Comparison of ENCODE assay signal across 11 cellular contexts in the genomic region with DNA sequence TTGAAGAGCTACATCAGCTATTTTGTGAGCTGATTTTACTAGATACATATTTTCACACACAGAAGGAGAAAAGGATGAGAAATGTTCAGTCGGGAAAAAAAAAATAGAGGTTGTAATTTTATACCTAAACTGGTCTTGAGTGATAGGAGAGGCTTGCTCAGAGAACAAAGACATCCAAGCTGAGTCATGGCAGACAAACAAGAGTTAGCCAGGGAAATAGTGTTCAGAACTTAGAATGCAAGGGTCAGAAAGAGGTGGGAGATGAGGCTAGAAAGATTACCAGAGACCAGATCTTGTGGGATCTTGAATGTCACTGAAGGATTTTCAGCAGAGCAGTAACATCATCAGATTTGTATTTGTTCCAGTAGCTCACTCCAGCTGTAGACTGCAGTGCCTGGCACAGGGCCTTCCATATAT.
A peak's percentile ranks its signal among the peaks of the same experiment; 100 is the strongest.
DNase-seq lines count a peak whose midpoint lies in the region; ATAC-seq, FAIRE-seq and TF ChIP-seq lines count a peak whose summit lies in the region.
"Had no signal": no experiment of that assay in that cellular context is flagged by ENCODE, and none has a peak within 500 bp of the region (broad histone marks: within the 10 kb centered on the region; RNA-seq: fewer than 3 reads in every experiment).

No MANE protein-coding gene starts in this region.

- POLR2A ChIA-PET in HepG2 (lab: Yijun Ruan, JAX), result no interaction called here
- POLR2A ChIA-PET in naive thymus-derived CD8-positive, alpha-beta T cell (lab: Charles Lee), result interaction anchor here (1.1 kb wide), 1 partner anchor 73 kb away, joined by 4 read pairs; no protein-coding TSS in a partner anchor

- TF ChIP-seq POLR2A in HepG2 (IDR thresholded peaks at IDR 0.05; ENCODE audit: insufficient read depth in 1 of 2, low read depth in 2 of 2, low read length in 2 of 2) (no peak), right lobe of liver (IDR thresholded peaks at IDR 0.05) (no peak)

- in situ Hi-C loops in HepG2 (cut with HindIII; ENCODE audit: extremely low pct_ligation_motif_present, low pct_unique_long_range_greater_than_20kb), result no loop called here

- no peak overlapping the region for H3K27ac ChIP-seq in HepG2 (ENCODE audit: extremely low read length, insufficient read depth, low read length)
- H3K27ac ChIP-seq in right lobe of liver, result no peak overlapping the region
- no peak overlapping the region for H3K27ac ChIP-seq in Karpas-422 (ENCODE audit: low read length)
- H3K27ac ChIP-seq: vagina had no signal

- no peak overlapping the region for H3K9ac ChIP-seq in HepG2 (ENCODE audit: insufficient read depth, low read depth, low read length)
- H3K9ac ChIP-seq in Karpas-422 (ENCODE audit: low read length), result no peak overlapping the region

- no peaks in the 10 kb centered on the region for H3K27me3 ChIP-seq in HepG2 (ENCODE audit: control insufficient read depth in 1 of 2, insufficient read depth in 2 of 2, low read length in 2 of 2)
- no peaks in the 10 kb centered on the region for H3K27me3 ChIP-seq in right lobe of liver
- no peaks in the 10 kb centered on the region for H3K27me3 ChIP-seq in Karpas-422 (ENCODE audit: low read length)
- H3K27me3 ChIP-seq: vagina had no signal

- peaks cover 9 to 40% of the 10 kb centered on the region in 2 experiments for H3K36me3 ChIP-seq in HepG2 (replicated peaks in 1 of 2; ENCODE audit: control insufficient read depth in 1 of 2, insufficient read depth in 2 of 2, low read length in 2 of 2)
- peaks cover 0 to 8% (median 0%) of the 10 kb centered on the region in 4 donors for H3K36me3 ChIP-seq in right lobe of liver
- no peaks in the 10 kb centered on the region for H3K36me3 ChIP-seq in Karpas-422 (ENCODE audit: insufficient read depth, low read length)

- TF ChIP-seq CTCF in HepG2 (CRISPR knock-in tag; IDR thresholded peaks at IDR 0.05), result no peak
- TF ChIP-seq CTCF in right lobe of liver (IDR thresholded peaks at IDR 0.05), result no peak
- TF ChIP-seq CTCF in cardiac fibroblast (IDR thresholded peaks at IDR 0.05; ENCODE audit: low read depth, low read length), result no peak

- H2AFZ ChIP-seq in HepG2 (ENCODE audit: low read length), result no peak overlapping the region
- no peak overlapping the region for H2AFZ ChIP-seq in Karpas-422 (ENCODE audit: low read length)

- no peaks in the 10 kb centered on the region for H3K27me3 Mint-ChIP-seq in naive thymus-derived CD8-positive, alpha-beta T cell

- peak overlapping the region in 3 of 10 donors; percentile 49 to 87 (median 53) for H3K27ac Mint-ChIP-seq in naive thymus-derived CD8-positive, alpha-beta T cell

- H3K36me3 Mint-ChIP-seq in naive thymus-derived CD8-positive, alpha-beta T cell, result peaks cover 0 to 50% (median 19%) of the 10 kb centered on the region in 3 donors

- WGBS in HepG2 (ENCODE audit: low lambda C conversion rate), result 60% methylated on average over 1 of the region's 1 CpG
- 45% methylated on average over 1 of the region's 1 CpG for WGBS in right lobe of liver (ENCODE audit: insufficient coverage, low coverage, low lambda C conversion rate, missing lambda C conversion rate)

- intact Hi-C loops in HepG2 (cut with micrococcal nuclease; ENCODE audit: unreplicated experiment) (no loop called here), right lobe of liver (cut with DNase I) (no loop called here)

- TSS peak; percentile 7 for BruUV-seq in HepG2 (replicated peaks; lab: Mats Ljungman, UMichigan)

- CTCF ChIA-PET in HepG2 (lab: Yijun Ruan, JAX; ENCODE audit: low intra/inter-chr PET ratio, low total read pairs), result no interaction called here

- peaks cover 23% of the 10 kb centered on the region for H3K79me2 ChIP-seq in HepG2 (ENCODE audit: insufficient read depth, low read length)
- H3K79me2 ChIP-seq in Karpas-422 (ENCODE audit: low read length), result peaks cover 57% of the 10 kb centered on the region

- TF ChIP-seq EP300 in HepG2 (IDR thresholded peaks at IDR 0.05; ENCODE audit: low read depth in 2 of 2, low read length in 2 of 2) (no peak), HepG2 (CRISPR knock-in tag; IDR thresholded peaks at IDR 0.05; ENCODE audit: borderline replicate concordance) (no peak)

- no peaks in the 10 kb centered on the region for H4K20me1 ChIP-seq in HepG2 (ENCODE audit: insufficient read depth, low read length)
- no peaks in the 10 kb centered on the region for H4K20me1 ChIP-seq in Karpas-422 (ENCODE audit: insufficient read depth, low read depth, low read length)

- FAIRE-seq in HepG2 (lab: Jason Lieb, UNC), result no peak

- no peak overlapping the region for H3K4me3 Mint-ChIP-seq in naive thymus-derived CD8-positive, alpha-beta T cell

- DNase-seq in HepG2 (ENCODE audit: low spot score) (peak; percentile 36), right lobe of liver (no peak), cardiac fibroblast (ENCODE audit: low read depth in 2 of 2) (peak; percentile 59 to 68), kidney glomerular epithelial cell (lab: John Stamatoyannopoulos, UW) (peak; percentile 63), Karpas-422 (no peak), SKM-1 (lab: John Stamatoyannopoulos, UW; ENCODE audit: unreplicated experiment) (no peak)
- DNase-seq in naive thymus-derived CD8-positive, alpha-beta T cell, result no peak
- DNase-seq: AML-193, nucleus accumbens had no signal

- H3K4me2 ChIP-seq in HepG2 (ENCODE audit: low read depth, low read length), result no peak overlapping the region
- no peak overlapping the region for H3K4me2 ChIP-seq in Karpas-422 (ENCODE audit: low read depth, low read length, poor library complexity, severe bottlenecking)

- TF ChIP-seq RAD21 in HepG2 (CRISPR knock-in tag; IDR thresholded peaks at IDR 0.05), result no peak

- H3K4me3 ChIP-seq in HepG2 (replicated peaks in 1 of 3; ENCODE audit: insufficient read depth in 1 of 3, low read depth in 2 of 3, low read length in 3 of 3) (no peak overlapping the region), right lobe of liver (no peak overlapping the region), cardiac fibroblast (replicated peaks in 1 of 2; ENCODE audit: low read depth in 2 of 2, low read length in 2 of 2) (no peak overlapping the region), Karpas-422 (ENCODE audit: low read length) (no peak overlapping the region)
- H3K4me3 ChIP-seq: vagina had no signal

- no peaks in the 10 kb centered on the region for H3K9me2 ChIP-seq in Karpas-422 (replicated peaks; ENCODE audit: insufficient read depth, low read length)

- peaks cover 14 to 31% (median 26%) of the 10 kb centered on the region in 4 donors for H3K4me1 Mint-ChIP-seq in naive thymus-derived CD8-positive, alpha-beta T cell

- H3K4me1 ChIP-seq in HepG2 (ENCODE audit: insufficient read depth, low read length) (peaks cover 21% of the 10 kb centered on the region; the same call in 1 of the 2 replicates), right lobe of liver (peaks cover 0 to 12% (median 4%) of the 10 kb centered on the region in 4 donors), Karpas-422 (ENCODE audit: low read length) (peaks cover 39% of the 10 kb centered on the region)

- no peak; the same call in 2 of the 3 replicates for ATAC-seq in HepG2
- ATAC-seq in right lobe of liver, result no peak
- no peak for ATAC-seq in HG03025 (IDR thresholded peaks at IDR 0.05; ENCODE audit: low FRiP score, unreplicated experiment)
- ATAC-seq in naive thymus-derived CD8-positive, alpha-beta T cell, result no peak

- H3K9me3 ChIP-seq in HepG2 (ENCODE audit: low read length) (no peaks in the 10 kb centered on the region), right lobe of liver (no peaks in the 10 kb centered on the region), Karpas-422 (ENCODE audit: low read length) (no peaks in the 10 kb centered on the region)
- H3K9me3 ChIP-seq: vagina had no signal

- H3K9me3 Mint-ChIP-seq in naive thymus-derived CD8-positive, alpha-beta T cell, result no peaks in the 10 kb centered on the region

TF ChIP-seq in HepG2, 621 proteins besides CTCF, POLR2A, EP300 and RAD21:
- TF ChIP-seq MAFF (IDR thresholded peaks at IDR 0.05; ENCODE audit: low read depth, low read length), result 0 out of 2 replicates have a peak, but pooled peaks have one; percentile 8
- TF ChIP-seq, protein P1, sequence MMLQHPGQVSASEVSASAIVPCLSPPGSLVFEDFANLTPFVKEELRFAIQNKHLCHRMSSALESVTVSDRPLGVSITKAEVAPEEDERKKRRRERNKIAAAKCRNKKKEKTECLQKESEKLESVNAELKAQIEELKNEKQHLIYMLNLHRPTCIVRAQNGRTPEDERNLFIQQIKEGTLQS (CRISPR knock-in tag; IDR thresholded peaks at IDR 0.05), result no peak
- no peak for TF ChIP-seq MEIS2 (CRISPR knock-in tag; IDR thresholded peaks at IDR 0.05)
- TF ChIP-seq ZNF7 (CRISPR knock-in tag; IDR thresholded peaks at IDR 0.05), result no peak
- peak; percentile 20 for TF ChIP-seq RBM22 (optimal IDR thresholded peaks at IDR 0.05; ENCODE audit: low read length)
- 0 out of 2 replicates have a peak, but pooled peaks have one; percentile 23 for TF ChIP-seq NFE2 (CRISPR knock-in tag; IDR thresholded peaks at IDR 0.05)
- TF ChIP-seq RBFOX2 (IDR thresholded peaks at IDR 0.05; ENCODE audit: low read depth, low read length), result no peak
- TF ChIP-seq ZEB1 (IDR thresholded peaks at IDR 0.05; ENCODE audit: insufficient replicate concordance, low read depth), result no peak
- TF ChIP-seq, protein P2, sequence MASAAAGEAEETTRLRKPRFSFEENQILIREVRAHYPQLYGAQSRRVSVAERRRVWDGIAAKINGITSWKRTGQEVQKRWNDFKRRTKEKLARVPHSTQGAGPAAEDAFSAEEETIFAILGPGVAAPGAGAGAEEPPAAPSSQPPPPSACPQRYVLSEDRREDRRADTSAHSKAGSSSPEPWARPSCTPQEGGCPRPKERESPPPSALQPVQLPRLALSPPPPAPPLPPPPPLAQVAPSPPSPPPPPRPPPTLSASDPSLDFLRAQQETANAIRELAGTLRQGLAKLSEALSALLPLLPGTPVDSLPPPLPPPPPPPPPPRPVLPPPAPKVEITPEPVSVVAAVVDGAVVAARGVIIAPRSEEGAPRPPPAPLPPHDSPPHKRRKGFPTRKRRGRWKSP (CRISPR knock-in tag; IDR thresholded peaks at IDR 0.05), result no peak

Comparison
In these comparisons a context has a peak if more than half of its experiments do, and no peak if none do; other contexts are left out.
1. DNase-seq: peak in HepG2 (single experiment), cardiac fibroblast (2 of 2) and kidney glomerular epithelial cell (single experiment); none in right lobe of liver (0 of 3), Karpas-422 (single experiment), naive thymus-derived CD8-positive, alpha-beta T cell (0 of 10) and SKM-1 (single experiment).